In genomic region chr7:42107484-42107883, GRCh38 we compare ENCODE assay signal across 13 cellular contexts.
DNase-seq lines count a peak whose midpoint lies in the region; ATAC-seq and TF ChIP-seq lines count a peak whose summit lies in the region.
"Had no signal": no experiment of that assay in that cellular context is flagged by ENCODE, and none has a peak within 500 bp of the region (broad histone marks: within the 10 kb centered on the region; RNA-seq: fewer than 3 reads in every experiment).

No MANE protein-coding gene starts in this region.

- no peak overlapping the region for H3K18ac ChIP-seq in IMR-90 (ENCODE audit: low read depth, low read length)

- no peak for TF ChIP-seq RAD21 in IMR-90 (IDR thresholded peaks at IDR 0.05; ENCODE audit: low read length)

- H3K56ac ChIP-seq in IMR-90 (ENCODE audit: extremely low read depth, insufficient read depth, low read length) = no peak overlapping the region

- peaks cover 11% of the 10 kb centered on the region; the same call in 1 of the 2 replicates for H3K9me1 ChIP-seq in IMR-90 (ENCODE audit: insufficient read depth, low read length)

- peak overlapping the region; percentile 58; the same call in 1 of the 2 replicates for H2AK5ac ChIP-seq in IMR-90 (ENCODE audit: low read depth, low read length)

- H4K91ac ChIP-seq in IMR-90 (ENCODE audit: insufficient read depth, low read depth, low read length) = no peak overlapping the region

- no peak overlapping the region for H2BK5ac ChIP-seq in IMR-90 (ENCODE audit: low read depth, low read length, poor library complexity, severe bottlenecking)

- H3K27ac ChIP-seq in IMR-90 (ENCODE audit: insufficient read depth, low read length) = no peak overlapping the region
- H3K27ac ChIP-seq in mesodermal cell (ENCODE audit: low read depth, low read length, severe bottlenecking) = peak overlapping the region; percentile 74
- no peak overlapping the region for H3K27ac ChIP-seq in vagina
- H3K27ac ChIP-seq: adrenal gland, Peyer's patch had no signal

- H3K79me1 ChIP-seq in IMR-90 (ENCODE audit: low read depth in 1 of 2, low read length in 2 of 2) = peaks cover 0 to 10% of the 10 kb centered on the region in 2 experiments; a peak in 3 of 4 replicates

- H3K9me3 ChIP-seq in IMR-90 (ENCODE audit: control insufficient read depth, insufficient read depth, low read length) (no peaks in the 10 kb centered on the region), mesodermal cell (ENCODE audit: control insufficient read depth, low read length) (no peaks in the 10 kb centered on the region), vagina (no peaks in the 10 kb centered on the region)
- H3K9me3 ChIP-seq: adrenal gland, Peyer's patch had no signal

- in situ Hi-C loops in IMR-90 (cut with MboI; ENCODE audit: low sequenced_read_pairs) = no loop called here

- H3K4me1 ChIP-seq in IMR-90 (ENCODE audit: control insufficient read depth, insufficient read depth, low read length) = peaks cover 9% of the 10 kb centered on the region; the same call in 1 of the 2 replicates
- H3K4me1 ChIP-seq in mesodermal cell (ENCODE audit: control insufficient read depth, insufficient read depth, low read length, poor library complexity, severe bottlenecking) = peaks cover 40% of the 10 kb centered on the region
- peaks cover 44% of the 10 kb centered on the region for H3K4me1 ChIP-seq in vagina

- H3K23ac ChIP-seq in IMR-90 (ENCODE audit: low read depth, low read length) = peak overlapping the region; percentile 55; the same call in 1 of the 2 replicates

- H2AK9ac ChIP-seq in IMR-90 (replicated peaks; ENCODE audit: low read depth, low read length, poor library complexity) = no peak overlapping the region

- H2AFZ ChIP-seq in IMR-90 (replicated peaks; ENCODE audit: low read length, poor library complexity) = peak overlapping the region; percentile 35

- H3K9ac ChIP-seq in IMR-90 (ENCODE audit: low read depth, low read length) = no peak overlapping the region

- no peak overlapping the region for H2BK20ac ChIP-seq in IMR-90 (ENCODE audit: low read depth, low read length)

- CTCF ChIA-PET in IMR-90 (lab: Yijun Ruan, JAX) = no interaction called here

- H2BK120ac ChIP-seq in IMR-90 (ENCODE audit: low read depth, low read length) = peak overlapping the region; percentile 34; the same call in 1 of the 2 replicates

- no peak overlapping the region for H4K5ac ChIP-seq in IMR-90 (ENCODE audit: low read depth, low read length)

- H3K14ac ChIP-seq in IMR-90 (replicated peaks; ENCODE audit: low read depth, low read length) = peak overlapping the region; percentile 15; the same call in 1 of the 2 replicates

- dilution Hi-C loops in IMR-90 (cut with HindIII; ENCODE audit: low sequenced_read_pairs, unreplicated experiment) = no loop called here

- peak overlapping the region; percentile 75; the same call in 1 of the 2 replicates for H3K4ac ChIP-seq in IMR-90 (ENCODE audit: low read depth, low read length)

- no peak overlapping the region for H2BK15ac ChIP-seq in IMR-90 (ENCODE audit: low read depth, low read length)

- H3K36me3 ChIP-seq in IMR-90 (ENCODE audit: control insufficient read depth, insufficient read depth, low read length) = peaks cover 11% of the 10 kb centered on the region; the same call in 1 of the 2 replicates
- peaks cover 48% of the 10 kb centered on the region for H3K36me3 ChIP-seq in mesodermal cell (ENCODE audit: control insufficient read depth, insufficient read depth, low read length)
- H3K36me3 ChIP-seq in vagina = no peaks in the 10 kb centered on the region
- H3K36me3 ChIP-seq: adrenal gland, Peyer's patch had no signal

- H4K20me1 ChIP-seq in IMR-90 (ENCODE audit: insufficient read depth, low read length) = no peaks in the 10 kb centered on the region

- WGBS in IMR-90 (ENCODE audit: extremely low coverage in 2 of 2, insufficient read length in 1 of 2), 2 experiments = no CpG with 5 or more reads among the region's 5 CpGs
- 19 to 41% methylated on average over 2 of the region's 5 CpGs for WGBS in mesodermal cell (ENCODE audit: insufficient coverage in 2 of 2), 2 experiments

- POLR2A ChIA-PET in IMR-90 (lab: Charles Lee; ENCODE audit: unreplicated experiment) = no interaction called here

- peak; percentile 92 for DNase-seq in AG20443 (ENCODE audit: low spot score)
- DNase-seq in IMR-90 = no peak
- DNase-seq in epithelial cell of esophagus (ENCODE audit: low read depth) = peak; percentile 36
- no peak for DNase-seq in NCI-H345 treated with DMSO at 0.1 percent for 48 hours (lab: John Stamatoyannopoulos, UW; ENCODE audit: unreplicated experiment)
- DNase-seq in NCI-H2171 (lab: John Stamatoyannopoulos, UW) = no peak
- no peak for DNase-seq in vagina (ENCODE audit: extremely low spot score in 2 of 2)
- DNase-seq: activated CD4-positive, alpha-beta T cell treated with anti-CD3 and anti-CD28 coated beads for 4 hours; C1 segment of cervical spinal cord; foreskin melanocyte; Peyer's patch had no signal

- no peak overlapping the region for H3K4me2 ChIP-seq in IMR-90 (ENCODE audit: low read depth, low read length)

- H3K4me3 ChIP-seq in IMR-90 (ENCODE audit: insufficient read depth, low read depth, low read length) (no peak overlapping the region), epithelial cell of esophagus (ENCODE audit: low read length) (no peak overlapping the region), mesodermal cell (ENCODE audit: extremely low read depth, insufficient read depth, low read length, poor library complexity, severe bottlenecking) (no peak overlapping the region), vagina (no peak overlapping the region)
- H3K4me3 ChIP-seq: adrenal gland, Peyer's patch had no signal

- ATAC-seq in IMR-90 (ENCODE audit: low read depth) = peak; percentile 54
- ATAC-seq in HG03039 (IDR thresholded peaks at IDR 0.05; ENCODE audit: unreplicated experiment) = no peak

- TF ChIP-seq POLR2A in IMR-90 (IDR thresholded peaks at IDR 0.05; ENCODE audit: low read depth, low read length) (no peak), vagina (IDR thresholded peaks at IDR 0.05) (no peak)

- intact Hi-C loops in IMR-90 (cut with micrococcal nuclease) (no loop called here), vagina (cut with DNase I) (no loop called here)

- TF ChIP-seq CTCF in IMR-90 (conservative IDR thresholded peaks at IDR 0.05; ENCODE audit: low read depth, low read length) (no peak), epithelial cell of esophagus (IDR thresholded peaks at IDR 0.05; ENCODE audit: insufficient read depth, low read depth, low read length, missing control alignments) (no peak), vagina (IDR thresholded peaks at IDR 0.05) (no peak)

- no peaks in the 10 kb centered on the region for H3K27me3 ChIP-seq in IMR-90 (ENCODE audit: control insufficient read depth, insufficient read depth, low read length)
- H3K27me3 ChIP-seq in vagina = no peaks in the 10 kb centered on the region
- H3K27me3 ChIP-seq: adrenal gland, Peyer's patch had no signal

- no peak overlapping the region for H4K8ac ChIP-seq in IMR-90 (ENCODE audit: low read depth in 2 of 2, low read length in 2 of 2)

- no TSS peak for BruUV-seq in IMR-90 (replicated peaks; lab: Mats Ljungman, UMichigan)

TF ChIP-seq in IMR-90, 13 proteins besides CTCF, POLR2A, EP300 and RAD21:
- peak; percentile 58; the same call in 1 of the 2 replicates for TF ChIP-seq MAZ (IDR thresholded peaks at IDR 0.05; ENCODE audit: borderline replicate concordance, low read depth, low read length)
- TF ChIP-seq, protein P1, sequence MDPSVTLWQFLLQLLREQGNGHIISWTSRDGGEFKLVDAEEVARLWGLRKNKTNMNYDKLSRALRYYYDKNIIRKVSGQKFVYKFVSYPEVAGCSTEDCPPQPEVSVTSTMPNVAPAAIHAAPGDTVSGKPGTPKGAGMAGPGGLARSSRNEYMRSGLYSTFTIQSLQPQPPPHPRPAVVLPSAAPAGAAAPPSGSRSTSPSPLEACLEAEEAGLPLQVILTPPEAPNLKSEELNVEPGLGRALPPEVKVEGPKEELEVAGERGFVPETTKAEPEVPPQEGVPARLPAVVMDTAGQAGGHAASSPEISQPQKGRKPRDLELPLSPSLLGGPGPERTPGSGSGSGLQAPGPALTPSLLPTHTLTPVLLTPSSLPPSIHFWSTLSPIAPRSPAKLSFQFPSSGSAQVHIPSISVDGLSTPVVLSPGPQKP (IDR thresholded peaks at IDR 0.05; ENCODE audit: borderline replicate concordance, low read depth, low read length) = no peak

Comparison
In these comparisons a context has a peak if more than half of its experiments do, and no peak if none do; other contexts are left out.
1. DNase-seq: peak in AG20443 (single experiment) and epithelial cell of esophagus (single experiment); none in IMR-90 (single experiment), NCI-H345 treated with DMSO at 0.1 percent for 48 hours (single experiment), NCI-H2171 (single experiment) and vagina (0 of 2).